8 cellular contexts compared by ENCODE assay signal in the genomic region with DNA sequence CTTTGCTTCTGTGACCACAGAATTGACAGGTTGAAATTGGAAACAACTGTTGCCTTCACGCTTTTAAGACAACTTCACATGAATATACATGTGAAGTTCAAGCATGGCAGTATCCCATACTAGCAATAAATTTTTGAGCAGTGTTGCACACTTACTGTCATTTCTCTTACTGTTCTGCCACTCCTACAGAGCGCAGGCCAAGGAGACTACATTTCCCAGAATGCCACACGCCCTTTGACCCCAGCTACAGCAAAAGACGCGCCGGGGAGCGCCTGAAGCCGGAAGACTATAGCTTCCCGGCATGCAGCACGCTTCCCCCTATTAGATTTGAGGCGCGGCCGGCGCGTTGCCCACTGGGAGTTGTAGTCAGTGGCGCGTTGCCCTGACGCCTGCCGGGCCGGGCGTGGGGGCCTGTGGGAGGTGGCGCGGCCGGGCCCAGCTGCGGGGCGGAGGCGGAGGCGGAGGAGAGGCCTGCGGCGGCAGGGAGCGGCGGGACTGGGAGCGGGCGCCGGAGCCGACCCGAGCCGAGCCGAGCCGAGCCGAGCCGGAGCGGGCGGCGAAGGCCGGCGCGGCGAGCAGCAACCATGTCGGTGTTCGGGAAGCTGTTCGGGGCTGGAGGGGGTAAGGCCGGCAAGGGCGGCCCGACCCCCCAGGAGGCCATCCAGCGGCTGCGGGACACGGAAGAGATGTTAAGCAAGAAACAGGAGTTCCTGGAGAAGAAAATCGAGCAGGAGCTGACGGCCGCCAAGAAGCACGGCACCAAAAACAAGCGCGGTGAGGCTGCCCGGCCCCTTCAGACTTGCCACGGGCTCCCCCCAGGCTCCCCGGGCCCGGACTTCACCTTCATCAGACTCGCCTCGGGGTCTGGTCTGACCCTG. TPM values are rescaled to one million over a fixed set of nuclear protein-coding genes. Genes with fewer than 3 reads are reported as not detected.
DNase-seq lines count a peak whose midpoint lies in the region; ATAC-seq and TF ChIP-seq lines count a peak whose summit lies in the region.

A gene with protein sequence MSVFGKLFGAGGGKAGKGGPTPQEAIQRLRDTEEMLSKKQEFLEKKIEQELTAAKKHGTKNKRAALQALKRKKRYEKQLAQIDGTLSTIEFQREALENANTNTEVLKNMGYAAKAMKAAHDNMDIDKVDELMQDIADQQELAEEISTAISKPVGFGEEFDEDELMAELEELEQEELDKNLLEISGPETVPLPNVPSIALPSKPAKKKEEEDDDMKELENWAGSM (plus strand): TSS at position 464 of the 878 bp plus-strand sequence. CDS start 121 bp downstream, at position 585.

- DNase-seq in BJ (ENCODE audit: low read depth): peak; percentile 92
- DNase-seq in NCI-H526 treated with DMSO at 0.1 percent for 48 hours (lab: John Stamatoyannopoulos, UW): peak; percentile 98
- DNase-seq in activated CD4-positive, alpha-beta T cell treated with anti-CD3 and anti-CD28 coated beads, Interleukin-2, amount 10 ng/mL, durations not matched to agents 7 days and 5 days: peak; percentile 99
- peak; percentile 97 for DNase-seq in cortex of kidney (lab: John Stamatoyannopoulos, UW)
- peak; percentile 99 for DNase-seq in left kidney (ENCODE audit: low read depth, low spot score)
- DNase-seq in stimulated activated CD4-positive, alpha-beta T cell treated with anti-CD3 and anti-CD28 coated beads, Interleukin-2, amount 100 ng/mL, for 24 hours: peak; percentile 98

- no peak for TF ChIP-seq CTCF in BJ (IDR thresholded peaks at IDR 0.05; ENCODE audit: insufficient read depth, low read depth, low read length)

- POLR2A ChIA-PET in BJ (lab: Charles Lee): interaction anchor here (0.7 kb wide), 2 partner anchors 28 to 302 kb away, joined by 3 read pairs; no protein-coding TSS in a partner anchor
- POLR2A ChIA-PET in activated CD4-positive, alpha-beta T cell treated with anti-CD3 and anti-CD28 coated beads, Interleukin-2, amount 10 ng/mL, durations not matched to agents 7 days and 5 days (lab: Charles Lee): interaction anchor here (0.8 to 0.9 kb wide), 2 partner anchors 48 to 301 kb away, joined by 3 to 4 read pairs; a partner anchor contains a TSS

- ATAC-seq in GM19324 (IDR thresholded peaks at IDR 0.05; ENCODE audit: low FRiP score, unreplicated experiment): peak; percentile 96
- peak; percentile 93 for ATAC-seq in HG03469 (IDR thresholded peaks at IDR 0.05; ENCODE audit: unreplicated experiment)

- peak within 1 kb of the TSS; percentile 95 for H3K27ac Mint-ChIP-seq in activated CD4-positive, alpha-beta T cell treated with anti-CD3 and anti-CD28 coated beads, Interleukin-2, amount 10 ng/mL, durations not matched to agents 7 days and 5 days

- H3K4me3 ChIP-seq in BJ (ENCODE audit: low read depth, low read length): peak within 1 kb of the TSS; percentile 93

- CTCF ChIA-PET in BJ (lab: Yijun Ruan, JAX): interaction anchor here (0.6 to 2.0 kb wide), 8 partner anchors 10 to 1771 kb away, joined by 3 to 7 read pairs (median 3); no protein-coding TSS in a partner anchor
- CTCF ChIA-PET in activated CD4-positive, alpha-beta T cell treated with anti-CD3 and anti-CD28 coated beads, Interleukin-2, amount 10 ng/mL, durations not matched to agents 7 days and 5 days (lab: Charles Lee): interaction anchor here (0.7 to 2.1 kb wide), 4 partner anchors 12 to 380 kb away, joined by 3 to 4 read pairs (median 4); no protein-coding TSS in a partner anchor

- no peaks in the 10 kb centered on the region for H3K27me3 ChIP-seq in BJ (ENCODE audit: control insufficient read depth, insufficient read depth, low read length)

- H3K36me3 Mint-ChIP-seq in activated CD4-positive, alpha-beta T cell treated with anti-CD3 and anti-CD28 coated beads, Interleukin-2, amount 10 ng/mL, durations not matched to agents 7 days and 5 days (ENCODE audit: low read depth): peaks cover 37% of the 10 kb centered on the region

- peaks cover 43% of the 10 kb centered on the region for H3K4me1 Mint-ChIP-seq in activated CD4-positive, alpha-beta T cell treated with anti-CD3 and anti-CD28 coated beads, Interleukin-2, amount 10 ng/mL, durations not matched to agents 7 days and 5 days

- H3K27me3 Mint-ChIP-seq in activated CD4-positive, alpha-beta T cell treated with anti-CD3 and anti-CD28 coated beads, Interleukin-2, amount 10 ng/mL, durations not matched to agents 7 days and 5 days: peaks cover 2% of the 10 kb centered on the region

- H3K36me3 ChIP-seq in BJ (ENCODE audit: control insufficient read depth, insufficient read depth, low read length): no peaks in the 10 kb centered on the region

- H3K9me3 Mint-ChIP-seq in activated CD4-positive, alpha-beta T cell treated with anti-CD3 and anti-CD28 coated beads, Interleukin-2, amount 10 ng/mL, durations not matched to agents 7 days and 5 days: no peaks in the 10 kb centered on the region

- H3K4me3 Mint-ChIP-seq in activated CD4-positive, alpha-beta T cell treated with anti-CD3 and anti-CD28 coated beads, Interleukin-2, amount 10 ng/mL, durations not matched to agents 7 days and 5 days: peak within 1 kb of the TSS; percentile 97

RNA-seq across cellular contexts. Expression of the gene that starts here (rescaled TPM):
- 65.3 and 84.0 TPM in 2 replicates for polyA plus RNA-seq in BJ (2011; rRNA removed)
- polyA minus RNA-seq in BJ (2011; rRNA and poly(A)+ RNA removed): 23.4 and 27.1 TPM in 2 replicates
- 100 to 1,000 TPM; 105 to 108 TPM for total RNA-seq in activated CD4-positive, alpha-beta T cell treated with anti-CD3 and anti-CD28 coated beads, Interleukin-2, amount 10 ng/mL, durations not matched to agents 7 days and 5 days

Comparison
In these comparisons a context has a peak if more than half of its experiments do, and no peak if none do; other contexts are left out.
1. Peak in every context shown above with its lines: DNase-seq, ATAC-seq and H3K4me3 ChIP-seq.